Comparison of ENCODE assay signal across 11 cellular contexts in the genomic region with DNA sequence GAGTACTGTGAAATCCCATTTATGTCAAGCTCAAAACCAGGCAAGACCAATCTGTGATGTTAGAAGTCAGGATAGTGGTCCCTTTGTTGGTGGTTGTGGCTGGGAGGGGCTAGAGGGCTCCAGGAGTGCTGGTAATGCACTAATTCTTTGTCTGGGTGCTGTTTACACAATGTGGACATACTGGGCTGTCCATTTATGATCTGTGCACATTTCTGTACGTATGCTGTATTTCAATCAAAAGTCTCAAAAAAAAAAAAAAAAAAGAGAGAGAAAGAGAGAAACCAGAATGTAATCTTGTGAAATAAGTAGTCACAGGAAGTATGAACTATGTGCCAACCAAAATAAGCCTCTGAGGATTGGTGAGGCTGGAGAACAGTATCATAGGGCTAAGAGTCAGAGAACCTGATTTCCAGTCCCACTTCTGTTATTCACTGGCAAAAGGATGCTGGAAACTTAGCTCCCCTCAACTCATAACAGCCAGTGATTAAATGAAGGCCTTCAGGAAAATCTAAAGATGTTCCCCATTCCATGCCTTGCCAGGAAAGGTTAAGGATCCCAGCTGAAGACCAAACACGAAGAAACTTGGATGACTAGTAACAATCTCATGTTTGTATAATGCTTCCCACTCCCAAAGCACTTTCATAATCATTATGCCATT.
A peak's percentile ranks its signal among the peaks of the same experiment; 100 is the strongest.
DNase-seq lines count a peak whose midpoint lies in the region; ATAC-seq and TF ChIP-seq lines count a peak whose summit lies in the region.
"Had no signal": no experiment of that assay in that cellular context is flagged by ENCODE, and none has a peak within 500 bp of the region (broad histone marks: within the 10 kb centered on the region; RNA-seq: fewer than 3 reads in every experiment).

No MANE protein-coding gene starts in this region.

- H3K4me1 ChIP-seq in adipocyte (ENCODE audit: control insufficient read depth, insufficient read depth, low read length) (peaks cover 54% of the 10 kb centered on the region), tibial artery (peaks cover 0 to 49% (median 37%) of the 10 kb centered on the region in 4 donors)

- H3K27me3 ChIP-seq in adipocyte (replicated peaks; ENCODE audit: control insufficient read depth, insufficient read depth, low read length) (no peaks in the 10 kb centered on the region), tibial artery (no peaks in the 10 kb centered on the region)

- peak overlapping the region; percentile 80 to 85 for H3K27ac ChIP-seq in tibial artery

- no peaks in the 10 kb centered on the region for H3K9me3 ChIP-seq in adipocyte (ENCODE audit: control insufficient read depth, low read length)
- no peaks in the 10 kb centered on the region for H3K9me3 ChIP-seq in tibial artery

- DNase-seq in SKM-1 treated with dmso at 0.1 percent for 144 hours (lab: John Stamatoyannopoulos, UW; ENCODE audit: unreplicated experiment), result peak; percentile 42
- no peak for DNase-seq in SKM-1 (lab: John Stamatoyannopoulos, UW; ENCODE audit: unreplicated experiment)
- DNase-seq in adipocyte (ENCODE audit: low read depth), result peak; percentile 86
- DNase-seq in iris pigment epithelial cell (ENCODE audit: low read depth), result peak; percentile 88
- no peak for DNase-seq in tibial artery
- no peak for DNase-seq in NCI-H748 treated with DMSO at 0.1 percent for 48 hours (lab: John Stamatoyannopoulos, UW)
- DNase-seq in activated naive CD4-positive, alpha-beta T cell treated with anti-CD3 and anti-CD28 coated beads, Interleukin-2, amount 50 U/mL, for 16 hours, result no peak
- DNase-seq: activated CD4-positive, alpha-beta memory T cell treated with anti-CD3 and anti-CD28 coated beads for 36 hours; aorta; Kasumi-1 had no signal

- intact Hi-C loops in tibial artery (cut with DNase I; ENCODE audit: low total_unique reads), result loop anchor here (5.0 to 10.0 kb wide), 3 partner anchors 66 to 312 kb away; partner anchors contain the start of gene MCM3

- H3K36me3 ChIP-seq in adipocyte (ENCODE audit: control insufficient read depth, insufficient read depth, low read length, severe bottlenecking), result no peaks in the 10 kb centered on the region
- no peaks in the 10 kb centered on the region for H3K36me3 ChIP-seq in tibial artery

- no peak for TF ChIP-seq CTCF in tibial artery (IDR thresholded peaks at IDR 0.05)

- H3K9ac ChIP-seq in adipocyte (ENCODE audit: low read length), result peak overlapping the region; percentile 78

- H3K4me3 ChIP-seq in adipocyte (ENCODE audit: low read length) (peak overlapping the region; percentile 42), tibial artery (no peak overlapping the region)

- no peak for ATAC-seq in HG03354 (IDR thresholded peaks at IDR 0.05; ENCODE audit: poor library complexity, severe bottlenecking, unreplicated experiment)

Comparison
In these comparisons a context has a peak if more than half of its experiments do, and no peak if none do; other contexts are left out.
1. DNase-seq: peak in SKM-1 treated with dmso at 0.1 percent for 144 hours (single experiment), adipocyte (single experiment) and iris pigment epithelial cell (single experiment); none in SKM-1 (single experiment), tibial artery (0 of 2), NCI-H748 treated with DMSO at 0.1 percent for 48 hours (single experiment) and activated naive CD4-positive, alpha-beta T cell treated with anti-CD3 and anti-CD28 coated beads, Interleukin-2, amount 50 U/mL, for 16 hours (single experiment).